Comparison of ENCODE assay signal across 1 cellular context in the genomic region with DNA sequence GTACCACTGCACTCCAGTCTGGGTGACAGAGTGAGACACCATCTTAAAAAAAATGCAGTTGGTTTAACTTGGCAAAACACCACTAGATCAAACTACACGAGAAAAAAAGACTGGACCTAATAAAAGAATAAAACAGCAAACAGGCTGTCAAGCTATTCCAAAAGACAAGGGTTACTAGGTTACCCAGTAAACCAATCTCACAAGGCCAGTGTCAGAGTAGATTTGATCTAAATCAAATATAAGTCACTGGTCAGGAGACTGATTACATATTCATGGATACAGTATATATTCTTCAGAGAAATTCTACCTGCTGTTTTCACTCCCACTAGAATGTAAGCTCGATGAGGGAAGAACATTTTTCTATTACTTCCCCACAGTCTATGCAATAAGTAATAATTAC.
TF ChIP-seq lines count a peak whose summit lies in the region.

No MANE protein-coding gene starts in this region.

TF ChIP-seq in endothelial cell of umbilical vein, 7 proteins besides CTCF, POLR2A, EP300 and RAD21:
- no peak for TF ChIP-seq POLR2AphosphoS5 (IDR thresholded peaks at IDR 0.05; ENCODE audit: insufficient read depth, low read depth, low read length)
- TF ChIP-seq GATA2 (IDR thresholded peaks at IDR 0.05; ENCODE audit: insufficient read depth, insufficient read length, low read depth, low read length) = no peak
- TF ChIP-seq MYC (IDR thresholded peaks at IDR 0.05; ENCODE audit: low read depth, low read length) = no peak
- TF ChIP-seq FOS (IDR thresholded peaks at IDR 0.05; ENCODE audit: borderline replicate concordance, insufficient read depth, low read length) = no peak
- TF ChIP-seq EZH2 (IDR thresholded peaks at IDR 0.05; ENCODE audit: borderline replicate concordance, low read depth, low read length, severe bottlenecking) = no peak
- TF ChIP-seq, protein P1, sequence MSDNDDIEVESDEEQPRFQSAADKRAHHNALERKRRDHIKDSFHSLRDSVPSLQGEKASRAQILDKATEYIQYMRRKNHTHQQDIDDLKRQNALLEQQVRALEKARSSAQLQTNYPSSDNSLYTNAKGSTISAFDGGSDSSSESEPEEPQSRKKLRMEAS (IDR thresholded peaks at IDR 0.05; ENCODE audit: insufficient read depth, insufficient read length) = no peak
- no peak for TF ChIP-seq JUN (IDR thresholded peaks at IDR 0.05; ENCODE audit: borderline replicate concordance, insufficient read depth, insufficient read length, low read depth)
